Comparison of ENCODE assay signal across 21 cellular contexts in the genomic region with DNA sequence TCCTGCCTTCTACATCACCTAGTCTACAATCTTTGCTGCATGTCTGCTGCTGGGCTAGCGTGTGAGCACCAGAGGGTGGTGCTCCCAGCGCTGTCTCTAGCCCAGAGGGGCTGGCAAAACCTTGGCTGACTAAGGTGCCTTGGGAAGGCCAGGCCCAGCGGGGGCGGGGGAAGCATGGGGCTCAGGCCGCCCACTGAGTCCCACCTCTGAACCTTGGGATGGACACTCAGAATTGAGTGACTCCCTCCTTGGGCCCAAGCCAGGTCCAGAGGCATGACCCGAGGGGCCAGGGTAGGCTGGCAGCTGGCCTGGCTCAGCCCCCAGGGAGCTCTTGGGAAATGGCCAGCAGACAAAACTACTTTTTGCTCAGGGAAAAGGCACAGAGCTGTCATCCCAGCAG. TPM values are rescaled to one million over a fixed set of nuclear protein-coding genes. Genes with fewer than 3 reads are reported as not detected.
DNase-seq lines count a peak whose midpoint lies in the region; TF ChIP-seq lines count a peak whose summit lies in the region.
"Had no signal": no experiment of that assay in that cellular context is flagged by ENCODE, and none has a peak within 500 bp of the region (broad histone marks: within the 10 kb centered on the region; RNA-seq: fewer than 3 reads in every experiment).

No MANE protein-coding gene starts in this region.

- H3K36me3 Mint-ChIP-seq in nephron progenitor cell (ENCODE audit: low read depth) = peaks cover 25% of the 10 kb centered on the region

- H3K4me3 ChIP-seq in adrenal gland = no peak overlapping the region
- H3K4me3 ChIP-seq in dorsolateral prefrontal cortex = no peak overlapping the region
- no peak overlapping the region for H3K4me3 ChIP-seq in transverse colon
- H3K4me3 ChIP-seq: SJCRH30 had no signal

- no peak for TF ChIP-seq EP300 in transverse colon (IDR thresholded peaks at IDR 0.05; ENCODE audit: low read depth)

- H3K27me3 ChIP-seq in adrenal gland = no peaks in the 10 kb centered on the region
- H3K27me3 ChIP-seq in dorsolateral prefrontal cortex = no peaks in the 10 kb centered on the region
- no peaks in the 10 kb centered on the region for H3K27me3 ChIP-seq in transverse colon
- H3K27me3 ChIP-seq: SJCRH30 had no signal

- WGBS in adrenal gland, 4 donors = 76 to 81% (median 79%) methylated on average over 2 to 6 of the region's 6 CpGs
- 96% methylated on average over 6 of the region's 6 CpGs; no CpG with 5 or more reads in 1 of the 2 donors for WGBS in transverse colon (ENCODE audit: low coverage in 1 of 2), 2 donors

- peaks cover 0 to 100% of the 10 kb centered on the region in 2 donors for H3K36me3 ChIP-seq in adrenal gland (replicated peaks in 1 of 2)
- peaks cover 0 to 90% (median 48%) of the 10 kb centered on the region in 4 donors for H3K36me3 ChIP-seq in transverse colon

- no peaks in the 10 kb centered on the region for H3K4me1 Mint-ChIP-seq in nephron progenitor cell

- DNase-seq in adrenal gland = peak in 4 of 7 donors; percentile 17 to 40 (median 32)
- no peak for DNase-seq in dorsolateral prefrontal cortex
- no peak for DNase-seq in nephron progenitor cell
- DNase-seq in SK-N-DZ (ENCODE audit: low spot score) = no peak
- no peak for DNase-seq in transverse colon
- no peak for DNase-seq in GF-D8 (lab: John Stamatoyannopoulos, UW)
- DNase-seq in NCI-H524 treated with DMSO at 0.1 percent for 48 hours (lab: John Stamatoyannopoulos, UW) = no peak
- DNase-seq: AML-193, DMS53, GDM1, GOT3, HCEC 1CT, KBM-7, NCI-H1092, NCI-H1436 treated with DMSO at 0.1 percent for 48 hours, NCI-H1930, NCI-H2227 treated with DMSO at 0.1 percent for 48 hours, NCI-H510A, NCI-H82, SJCRH30 had no signal

- intact Hi-C loops in adrenal gland (cut with DNase I) = no loop called here
- intact Hi-C loops in dorsolateral prefrontal cortex (cut with DNase I) = loop anchor here in 1 of 2 donors (10.0 kb wide), 1 partner anchor 97 kb away; no protein-coding TSS in a partner anchor
- intact Hi-C loops in transverse colon (cut with DNase I; ENCODE audit: low total_unique reads) = no loop called here

- H3K27ac ChIP-seq in adrenal gland (no peak overlapping the region), dorsolateral prefrontal cortex (peak overlapping the region in 54 of 59 donors; percentile 15 to 91 (median 80)), transverse colon (no peak overlapping the region)
- H3K27ac ChIP-seq: SJCRH30 had no signal

- H3K9me3 ChIP-seq in adrenal gland (replicated peaks in 1 of 3) (no peaks in the 10 kb centered on the region), transverse colon (no peaks in the 10 kb centered on the region)
- H3K9me3 ChIP-seq: SJCRH30 had no signal

- no peaks in the 10 kb centered on the region for H3K27me3 Mint-ChIP-seq in nephron progenitor cell (ENCODE audit: low read depth, poor library complexity)

- H3K9me3 Mint-ChIP-seq in nephron progenitor cell = no peaks in the 10 kb centered on the region

- H3K4me3 Mint-ChIP-seq in nephron progenitor cell = no peak overlapping the region

- TF ChIP-seq POLR2A in adrenal gland (IDR thresholded peaks at IDR 0.05) (no peak), transverse colon (IDR thresholded peaks at IDR 0.05) (no peak)

- in situ Hi-C loops in transverse colon (cut with MboI; ENCODE audit: low pct_ligation_motif_present in 1 of 4, low pct_unique_long_range_greater_than_20kb in 1 of 4, low sequenced_read_pairs in 3 of 4) = no loop called here

- H3K27ac Mint-ChIP-seq in nephron progenitor cell = peak overlapping the region; percentile 78

- no peaks in the 10 kb centered on the region for H3K4me1 ChIP-seq in adrenal gland (replicated peaks in 1 of 2)
- no peaks in the 10 kb centered on the region for H3K4me1 ChIP-seq in transverse colon
- H3K4me1 ChIP-seq: SJCRH30 had no signal

- TF ChIP-seq CTCF in adrenal gland (IDR thresholded peaks at IDR 0.05) (no peak), dorsolateral prefrontal cortex (IDR thresholded peaks at IDR 0.05 in 54 of 56, conservative IDR thresholded peaks at IDR 0.05 in 2 of 56; ENCODE audit: low read depth in 1 of 56, partially characterized antibody in 56 of 56) (no peak), nephron progenitor cell (IDR thresholded peaks at IDR 0.05) (no peak), transverse colon (IDR thresholded peaks at IDR 0.05) (no peak)

RNA-seq across cellular contexts. Expression of gene GAL3ST1, which starts 7.6 kb away (rescaled TPM):
- total RNA-seq in adrenal gland = under 1 TPM in 1 of 8 donors, not detected in 7; 0.31 TPM
- under 1 TPM in 2 of 3 donors, not detected in 1; 0.57 to 0.72 TPM for polyA plus RNA-seq in adrenal gland
- total RNA-seq in dorsolateral prefrontal cortex = 10 to 100 TPM in 89 of 120 experiments, 1 to 10 TPM in 31; 3.1 to 57.7 (median 16.1) TPM
- 0.49 TPM in 1 of 2 replicates, not detected in the other for polyA plus RNA-seq in SK-N-DZ (2014; cell fraction: cytosol; rRNA removed)
- not detected in 2 replicates for polyA plus RNA-seq in SK-N-DZ (2014; cell fraction: nucleus; rRNA removed)
- 10 to 100 TPM in 1 of 4 donors, 1 to 10 TPM in 3; 5.6 to 24.2 (median 8.7) TPM for total RNA-seq in transverse colon
- total RNA-seq: OCI-LY7, SJCRH30 had no signal

RNA-seq across cellular contexts. Expression of gene PES1, which starts 9.7 kb away (rescaled TPM):
- total RNA-seq in adrenal gland = 100 to 1,000 TPM in 1 of 8 donors, 10 to 100 TPM in 7; 46.0 to 105 (median 58.1) TPM
- polyA plus RNA-seq in adrenal gland = 100 to 1,000 TPM in 1 of 3 donors, 10 to 100 TPM in 2; 63.6 to 117 (median 68.5) TPM
- 10 to 100 TPM; 32.3 to 60.0 (median 44.4) TPM for total RNA-seq in dorsolateral prefrontal cortex
- 62.8 and 92.6 TPM in 2 replicates for polyA plus RNA-seq in SK-N-DZ (2014; cell fraction: cytosol; rRNA removed)
- 71.5 and 84.6 TPM in 2 replicates for polyA plus RNA-seq in SK-N-DZ (2014; cell fraction: nucleus; rRNA removed)
- total RNA-seq in transverse colon = 10 to 100 TPM; 13.5 to 39.5 (median 30.6) TPM

RNA-seq across cellular contexts. Expression of gene TCN2, which starts 24.9 kb away (rescaled TPM):
- total RNA-seq in adrenal gland (100 to 1,000 TPM in 1 of 8 donors, 10 to 100 TPM in 7; 34.8 to 108 (median 62.8) TPM), dorsolateral prefrontal cortex (10 to 100 TPM in 113 of 120 experiments, 1 to 10 TPM in 7; 6.7 to 36.0 (median 16.1) TPM), transverse colon (10 to 100 TPM; 16.5 to 63.8 (median 28.4) TPM)
- polyA plus RNA-seq in adrenal gland = 10 to 100 TPM; 12.8 to 21.9 (median 17.8) TPM
- polyA plus RNA-seq in SK-N-DZ (2014; cell fraction: cytosol; rRNA removed) = 8.5 and 9.7 TPM in 2 replicates
- 7.3 and 7.8 TPM in 2 replicates for polyA plus RNA-seq in SK-N-DZ (2014; cell fraction: nucleus; rRNA removed)

RNA-seq across cellular contexts. Expression of gene SEC14L6, which starts 35.5 kb away (rescaled TPM):
- total RNA-seq in adrenal gland (1 to 10 TPM in 4 of 8 donors, under 1 TPM in 3, not detected in 1; 0.19 to 4.3 (median 1.2) TPM), dorsolateral prefrontal cortex (1 to 10 TPM; 1.1 to 7.5 (median 3.4) TPM), transverse colon (under 1 TPM in 2 of 4 donors, not detected in 2; 0.14 to 0.48 TPM)
- 1 to 10 TPM in 1 of 3 donors, under 1 TPM in 2; 0.32 to 1.5 (median 0.74) TPM for polyA plus RNA-seq in adrenal gland
- polyA plus RNA-seq in SK-N-DZ (2014; cell fraction: cytosol; rRNA removed) = not detected in 2 replicates
- polyA plus RNA-seq in SK-N-DZ (2014; cell fraction: nucleus; rRNA removed) = not detected in 2 replicates
- total RNA-seq: OCI-LY7, SJCRH30 had no signal

RNA-seq across cellular contexts. Expression of gene SLC35E4, which starts 53.5 kb away (rescaled TPM):
- total RNA-seq in adrenal gland = 1 to 10 TPM in 7 of 8 donors, under 1 TPM in 1; 0.60 to 7.0 (median 3.9) TPM
- 1 to 10 TPM; 1.3 to 2.0 (median 2.0) TPM for polyA plus RNA-seq in adrenal gland
- 10 to 100 TPM in 100 of 120 experiments, 1 to 10 TPM in 20; 8.0 to 18.4 (median 11.5) TPM for total RNA-seq in dorsolateral prefrontal cortex
- 4.0 and 5.4 TPM in 2 replicates for polyA plus RNA-seq in SK-N-DZ (2014; cell fraction: cytosol; rRNA removed)
- 0.73 and 2.0 TPM in 2 replicates for polyA plus RNA-seq in SK-N-DZ (2014; cell fraction: nucleus; rRNA removed)
- 10 to 100 TPM in 3 of 4 donors, 1 to 10 TPM in 1; 6.4 to 21.3 (median 15.7) TPM for total RNA-seq in transverse colon

Comparison
In these comparisons a context has a peak if more than half of its experiments do, and no peak if none do; other contexts are left out.
1. DNase-seq: peak in adrenal gland (4 of 7); none in dorsolateral prefrontal cortex (0 of 10), nephron progenitor cell (single experiment), SK-N-DZ (single experiment), transverse colon (single experiment), GF-D8 (single experiment) and NCI-H524 treated with DMSO at 0.1 percent for 48 hours (single experiment).
2. H3K27ac ChIP-seq: peak in dorsolateral prefrontal cortex (54 of 59); none in adrenal gland (0 of 5) and transverse colon (0 of 4).